6 cellular contexts compared by ENCODE assay signal in the genomic region with DNA sequence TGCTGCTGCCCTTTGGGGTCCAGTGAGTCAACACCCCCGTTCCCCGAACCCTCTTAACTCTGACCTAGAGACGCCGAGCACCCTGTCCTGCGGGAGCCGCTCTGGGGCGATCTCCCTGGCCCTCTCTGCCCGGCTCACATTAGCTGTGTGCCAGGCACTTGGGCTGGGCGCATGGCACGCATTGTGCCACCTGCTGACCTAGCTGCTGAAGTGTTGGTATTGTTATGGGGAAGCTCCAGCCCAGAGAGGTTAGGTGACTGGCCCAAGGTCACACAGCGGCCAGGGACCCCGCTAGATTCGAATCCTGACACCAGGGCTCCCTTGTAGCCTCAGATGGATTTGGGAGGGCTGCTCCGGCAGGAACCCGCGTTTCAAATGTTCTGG. TPM values are rescaled to one million over a fixed set of nuclear protein-coding genes. Genes with fewer than 3 reads are reported as not detected.
DNase-seq lines count a peak whose midpoint lies in the region; ATAC-seq, FAIRE-seq and TF ChIP-seq lines count a peak whose summit lies in the region.

No MANE protein-coding gene starts in this region.

- H3K4me3 ChIP-seq in Jurkat, Clone E6-1 (ENCODE audit: low read length), result peak overlapping the region; percentile 96
- H3K4me3 ChIP-seq in cardiac fibroblast (replicated peaks in 1 of 2; ENCODE audit: low read depth in 2 of 2, low read length in 2 of 2), result peak overlapping the region; percentile 84 to 86
- H3K4me3 ChIP-seq in neuronal stem cell (ENCODE audit: low read length in 2 of 2), result peak overlapping the region; percentile 89 to 97

- H2AK5ac ChIP-seq in neuronal stem cell (ENCODE audit: low read depth, low read length), result peak overlapping the region; percentile 54

- H2BK12ac ChIP-seq in neuronal stem cell (ENCODE audit: low read length), result no peak overlapping the region

- H2BK120ac ChIP-seq in neuronal stem cell (ENCODE audit: low read depth, low read length), result peak overlapping the region; percentile 47

- no peak for DNase-seq in Jurkat, Clone E6-1 (ENCODE audit: low read depth, low spot score)
- DNase-seq in cardiac fibroblast (ENCODE audit: low read depth in 2 of 2) (peak in 1 of 2 donors; percentile 26), neuronal stem cell (ENCODE audit: low spot score) (no peak), GM12891 (ENCODE audit: insufficient read length, low spot score) (no peak)

- peak overlapping the region; percentile 72 for H3K4me2 ChIP-seq in neuronal stem cell (ENCODE audit: insufficient read depth, low read length, poor library complexity, severe bottlenecking)

- H3K27ac ChIP-seq in neuronal stem cell (replicated peaks; ENCODE audit: low read length), result no peak overlapping the region

- H3K4ac ChIP-seq in neuronal stem cell (ENCODE audit: low read length), result peak overlapping the region; percentile 13

- TF ChIP-seq CTCF in cardiac fibroblast (IDR thresholded peaks at IDR 0.05; ENCODE audit: low read depth, low read length), result no peak

- ATAC-seq in GM21576 (IDR thresholded peaks at IDR 0.05; ENCODE audit: unreplicated experiment) (no peak), HG02885 (IDR thresholded peaks at IDR 0.05; ENCODE audit: poor library complexity, unreplicated experiment) (no peak)

- peak overlapping the region; percentile 63 for H3K14ac ChIP-seq in neuronal stem cell (ENCODE audit: low read length)

- H3K18ac ChIP-seq in neuronal stem cell (ENCODE audit: low read length), result peak overlapping the region; percentile 66

- H3K36me3 ChIP-seq in neuronal stem cell (replicated peaks in 1 of 2; ENCODE audit: control insufficient read depth in 2 of 2, insufficient read depth in 2 of 2, low read length in 2 of 2), result peaks cover 0 to 3% of the 10 kb centered on the region in 2 donors

- peak overlapping the region; percentile 37 for H3K23ac ChIP-seq in neuronal stem cell (ENCODE audit: low read depth, low read length, poor library complexity)

- peaks cover 6% of the 10 kb centered on the region for H3K79me1 ChIP-seq in neuronal stem cell (ENCODE audit: low read depth, low read length)

- H3K9me3 ChIP-seq in neuronal stem cell (replicated peaks in 1 of 2; ENCODE audit: control insufficient read depth in 2 of 2, insufficient read depth in 1 of 2, low read depth in 1 of 2, low read length in 2 of 2), result no peaks in the 10 kb centered on the region

- peak overlapping the region; percentile 2 for H4K91ac ChIP-seq in neuronal stem cell (ENCODE audit: low read depth, low read length, poor library complexity)

- no peaks in the 10 kb centered on the region for H3K27me3 ChIP-seq in neuronal stem cell (ENCODE audit: control insufficient read depth in 3 of 3, insufficient read depth in 3 of 3, low read depth in 1 of 3, low read length in 3 of 3)

- H2BK15ac ChIP-seq in neuronal stem cell (ENCODE audit: low read length), result no peak overlapping the region

- no peak overlapping the region for H4K8ac ChIP-seq in neuronal stem cell (ENCODE audit: low read depth, low read length)

- peak overlapping the region; percentile 96 for H2AFZ ChIP-seq in neuronal stem cell (ENCODE audit: low read length)

- peak overlapping the region; percentile 94 for H3K9ac ChIP-seq in neuronal stem cell (ENCODE audit: low read depth, low read length, poor library complexity)

- peaks cover 6 to 10% of the 10 kb centered on the region in 2 donors for H3K4me1 ChIP-seq in neuronal stem cell (ENCODE audit: control insufficient read depth in 2 of 2, insufficient read depth in 1 of 2, low read depth in 1 of 2, low read length in 2 of 2)

- H2BK5ac ChIP-seq in neuronal stem cell (ENCODE audit: low read length), result peak overlapping the region; percentile 83

- WGBS in neuronal stem cell (ENCODE audit: extremely low coverage in 2 of 2, insufficient read length in 2 of 2, insufficient replicate concordance in 1 of 2), 2 donors, result no CpG with 5 or more reads among the region's 16 CpGs

- FAIRE-seq in GM12891 (lab: Jason Lieb, UNC), result no peak

- TF ChIP-seq POLR2A in GM12891 (IDR thresholded peaks at IDR 0.05; ENCODE audit: low read depth, low read length), result no peak

TF ChIP-seq in GM12891, 5 proteins besides CTCF, POLR2A, EP300 and RAD21:
- no peak for TF ChIP-seq TAF1 (IDR thresholded peaks at IDR 0.05; ENCODE audit: low read depth, low read length)
- no peak for TF ChIP-seq SPI1 (IDR thresholded peaks at IDR 0.05; ENCODE audit: low read depth, low read length)
- TF ChIP-seq POU2F2 (IDR thresholded peaks at IDR 0.05; ENCODE audit: low read depth, low read length), result no peak
- TF ChIP-seq POLR2AphosphoS5 (IDR thresholded peaks at IDR 0.05; ENCODE audit: low read depth, low read length), result no peak
TF ChIP-seq in GM12891: peak in this region for 0.

RNA-seq across cellular contexts. Expression of a gene that starts 1.1 kb away (rescaled TPM):
- polyA plus RNA-seq in Jurkat, Clone E6-1 (2012; ENCODE audit: insufficient read depth, insufficient read length), result 3.3 TPM
- polyA plus RNA-seq in neuronal stem cell (2013, experiment 1 of 2), result 1.6 TPM
- polyA plus RNA-seq in neuronal stem cell (2013, experiment 2 of 2), result 1.8 TPM
- 0.72 TPM for polyA plus RNA-seq in GM12891 (2012; ENCODE audit: low read depth, missing spikeins)

RNA-seq across cellular contexts. Expression of a gene that starts 8.1 kb away (rescaled TPM):
- 84.2 TPM for polyA plus RNA-seq in Jurkat, Clone E6-1 (2012; ENCODE audit: insufficient read depth, insufficient read length)
- polyA plus RNA-seq in neuronal stem cell (2013, experiment 1 of 2), result 74.9 TPM
- 76.5 TPM for polyA plus RNA-seq in neuronal stem cell (2013, experiment 2 of 2)
- 61.8 TPM for polyA plus RNA-seq in GM12891 (2012; ENCODE audit: low read depth, missing spikeins)

RNA-seq across cellular contexts. Expression of a gene that starts 13.0 kb away (rescaled TPM):
- polyA plus RNA-seq in Jurkat, Clone E6-1 (2012; ENCODE audit: insufficient read depth, insufficient read length), result 89.3 TPM
- polyA plus RNA-seq in neuronal stem cell (2013, experiment 1 of 2), result 25.1 TPM
- polyA plus RNA-seq in neuronal stem cell (2013, experiment 2 of 2), result 25.5 TPM
- 30.3 TPM for polyA plus RNA-seq in GM12891 (2012; ENCODE audit: low read depth, missing spikeins)

RNA-seq across cellular contexts. Expression of a gene that starts 17.8 kb away (rescaled TPM):
- polyA plus RNA-seq in Jurkat, Clone E6-1 (2012; ENCODE audit: insufficient read depth, insufficient read length), result 4.7 TPM
- polyA plus RNA-seq in neuronal stem cell (2013, experiment 1 of 2), result 6.6 TPM
- polyA plus RNA-seq in neuronal stem cell (2013, experiment 2 of 2), result 6.4 TPM
- 13.7 TPM for polyA plus RNA-seq in GM12891 (2012; ENCODE audit: low read depth, missing spikeins)

RNA-seq across cellular contexts. Expression of a gene that starts 23.7 kb away (rescaled TPM):
- 40.5 TPM for polyA plus RNA-seq in Jurkat, Clone E6-1 (2012; ENCODE audit: insufficient read depth, insufficient read length)
- polyA plus RNA-seq in neuronal stem cell (2013, experiment 1 of 2), result 27.2 TPM
- polyA plus RNA-seq in neuronal stem cell (2013, experiment 2 of 2), result 27.4 TPM
- polyA plus RNA-seq in GM12891 (2012; ENCODE audit: low read depth, missing spikeins), result 15.2 TPM
